In genomic region chr2:218870984-218871344, GRCh38 we compare ENCODE assay signal across 13 cellular contexts. TPM values are rescaled to one million over a fixed set of nuclear protein-coding genes. Genes with fewer than 3 reads are reported as not detected.
A peak's percentile ranks its signal among the peaks of the same experiment; 100 is the strongest.
DNase-seq lines count a peak whose midpoint lies in the region; ATAC-seq and TF ChIP-seq lines count a peak whose summit lies in the region.
"Had no signal": no experiment of that assay in that cellular context is flagged by ENCODE, and none has a peak within 500 bp of the region (broad histone marks: within the 10 kb centered on the region; RNA-seq: fewer than 3 reads in every experiment).

No MANE protein-coding gene starts in this region.

- no peak overlapping the region for H2BK12ac ChIP-seq in H9 (ENCODE audit: insufficient read length, low read depth, low read length)

- no peak for ATAC-seq in CD4-positive, CD25-positive, alpha-beta regulatory T cell (ENCODE audit: low read depth in 2 of 2)
- peak; percentile 5 for ATAC-seq in activated T-helper 17 cell treated with anti-CD3 and anti-CD28 coated beads, Interleukin-2, amount 50 U/mL, for 72 hours (replicated peaks)
- peak in 1 of 2 donors; percentile 9 for ATAC-seq in naive thymus-derived CD8-positive, alpha-beta T cell
- ATAC-seq in HG02884 (IDR thresholded peaks at IDR 0.05; ENCODE audit: unreplicated experiment) (no peak), HG02970 (IDR thresholded peaks at IDR 0.05; ENCODE audit: low FRiP score, unreplicated experiment) (no peak), SK-N-SH treated with all-trans-retinoic acid at 6 μM for 48 hours (no peak)
- ATAC-seq: body of pancreas had no signal

- H2BK120ac ChIP-seq in H9 (ENCODE audit: low read depth, low read length, poor library complexity, severe bottlenecking), result no peak overlapping the region

- no peaks in the 10 kb centered on the region for H3K36me3 Mint-ChIP-seq in CD4-positive, CD25-positive, alpha-beta regulatory T cell
- H3K36me3 Mint-ChIP-seq in H9 (ENCODE audit: insufficient read depth in 1 of 3, low read depth in 3 of 3), result no peaks in the 10 kb centered on the region; a peak in 1 of 7 replicates
- peaks cover 7% of the 10 kb centered on the region for H3K36me3 Mint-ChIP-seq in activated T-helper 17 cell treated with anti-CD3 and anti-CD28 coated beads, Interleukin-2, amount 50 U/mL, for 72 hours (ENCODE audit: low read depth)
- H3K36me3 Mint-ChIP-seq in naive thymus-derived CD8-positive, alpha-beta T cell, result peaks cover 0 to 3% (median 0%) of the 10 kb centered on the region in 3 donors

- no peak overlapping the region for H4K91ac ChIP-seq in H9 (ENCODE audit: insufficient read length, low read depth, low read length)

- no peaks in the 10 kb centered on the region for H3K79me2 ChIP-seq in H9 (ENCODE audit: insufficient read depth, low read length)

- no peak overlapping the region for H3K4ac ChIP-seq in H9 (ENCODE audit: low read depth, low read length)

- no peak overlapping the region for H3K9ac ChIP-seq in H9 (ENCODE audit: extremely low read depth, insufficient read length, low read length)

- H2AFZ ChIP-seq in H9 (ENCODE audit: low read length), result no peak overlapping the region

- H3K4me3 ChIP-seq in CD4-positive, CD25-positive, alpha-beta regulatory T cell (ENCODE audit: low read depth, low read length), result no peak overlapping the region
- H3K4me3 ChIP-seq: body of pancreas, SJSA1 had no signal

- H3K23me2 ChIP-seq in H9 (ENCODE audit: insufficient read length, low read depth, low read length, poor library complexity, severe bottlenecking), result peaks cover 2% of the 10 kb centered on the region

- peaks cover 66% of the 10 kb centered on the region for H3K27me3 Mint-ChIP-seq in CD4-positive, CD25-positive, alpha-beta regulatory T cell
- H3K27me3 Mint-ChIP-seq in H9 (ENCODE audit: low read depth), result peaks cover 98% of the 10 kb centered on the region
- H3K27me3 Mint-ChIP-seq in activated T-helper 17 cell treated with anti-CD3 and anti-CD28 coated beads, Interleukin-2, amount 50 U/mL, for 72 hours, result peaks cover 45% of the 10 kb centered on the region
- H3K27me3 Mint-ChIP-seq in naive thymus-derived CD8-positive, alpha-beta T cell, result peaks cover 14 to 53% (median 24%) of the 10 kb centered on the region in 5 donors

- POLR2A ChIA-PET in naive thymus-derived CD8-positive, alpha-beta T cell (lab: Charles Lee), result interaction anchor here (0.6 to 1.5 kb wide), 5 partner anchors 9 to 53 kb away, joined by 3 to 6 read pairs (median 3); no protein-coding TSS in a partner anchor

- peaks cover 0 to 3% (median 0%) of the 10 kb centered on the region in 7 donors for H3K9me3 Mint-ChIP-seq in CD4-positive, CD25-positive, alpha-beta regulatory T cell
- peaks cover 2 to 3% of the 10 kb centered on the region in 2 experiments; a peak in 4 of 5 replicates for H3K9me3 Mint-ChIP-seq in H9
- no peaks in the 10 kb centered on the region for H3K9me3 Mint-ChIP-seq in activated T-helper 17 cell treated with anti-CD3 and anti-CD28 coated beads, Interleukin-2, amount 50 U/mL, for 72 hours
- peaks cover 0 to 2% (median 0%) of the 10 kb centered on the region in 9 donors for H3K9me3 Mint-ChIP-seq in naive thymus-derived CD8-positive, alpha-beta T cell

- DNase-seq in CD4-positive, CD25-positive, alpha-beta regulatory T cell, result peak in 1 of 3 donors; percentile 35
- DNase-seq in H9 (no peak), OCI-M1 (lab: John Stamatoyannopoulos, UW) (no peak)
- no peak for DNase-seq in naive thymus-derived CD8-positive, alpha-beta T cell
- DNase-seq: body of pancreas, DMS 273 treated with DMSO at 0.1 percent for 48 hours, left cardiac atrium had no signal

- H3K14ac ChIP-seq in H9 (ENCODE audit: insufficient read depth, low read length), result no peak overlapping the region; the same call in 1 of the 2 replicates

- peak overlapping the region; percentile 4 for H3K4me2 ChIP-seq in H9 (ENCODE audit: insufficient read depth, insufficient read length, low read length)

- H4K8ac ChIP-seq in H9 (replicated peaks; ENCODE audit: insufficient read length, low read depth, low read length), result no peak overlapping the region

- H3K4me1 ChIP-seq in CD4-positive, CD25-positive, alpha-beta regulatory T cell (ENCODE audit: control insufficient read depth, insufficient read depth, low read length, poor library complexity, severe bottlenecking), result peaks cover 32% of the 10 kb centered on the region
- no peaks in the 10 kb centered on the region for H3K4me1 ChIP-seq in H9 (ENCODE audit: insufficient read depth, low read length)
- H3K4me1 ChIP-seq: SJSA1 had no signal

- no peaks in the 10 kb centered on the region for H3K9me3 ChIP-seq in CD4-positive, CD25-positive, alpha-beta regulatory T cell (ENCODE audit: control insufficient read depth in 2 of 2, low read length in 2 of 2)
- H3K9me3 ChIP-seq in H9 (ENCODE audit: control insufficient read depth, low read depth, low read length), result no peaks in the 10 kb centered on the region
- H3K9me3 ChIP-seq: body of pancreas, SJSA1 had no signal

- no peak overlapping the region for H3K27ac ChIP-seq in CD4-positive, CD25-positive, alpha-beta regulatory T cell (ENCODE audit: insufficient read depth, low read length, poor library complexity, severe bottlenecking)
- H3K27ac ChIP-seq in H9 (ENCODE audit: insufficient read length, low read depth, low read length), result no peak overlapping the region
- H3K27ac ChIP-seq: body of pancreas, SJSA1 had no signal

- no peak overlapping the region for H3T11ph ChIP-seq in H9 (ENCODE audit: low read length)

- H3K4me3 Mint-ChIP-seq in CD4-positive, CD25-positive, alpha-beta regulatory T cell, result peak overlapping the region; percentile 79 to 86 (median 80)
- no peak overlapping the region; a peak in 1 of 5 replicates for H3K4me3 Mint-ChIP-seq in H9
- peak overlapping the region; percentile 81 for H3K4me3 Mint-ChIP-seq in activated T-helper 17 cell treated with anti-CD3 and anti-CD28 coated beads, Interleukin-2, amount 50 U/mL, for 72 hours
- peak overlapping the region; percentile 58 to 81 (median 71) for H3K4me3 Mint-ChIP-seq in naive thymus-derived CD8-positive, alpha-beta T cell

- no peak overlapping the region for H3K18ac ChIP-seq in H9 (ENCODE audit: insufficient read length, low read depth, low read length)

- H2BK5ac ChIP-seq in H9 (ENCODE audit: insufficient read length, low read length), result no peak overlapping the region

- H3K36me3 ChIP-seq in CD4-positive, CD25-positive, alpha-beta regulatory T cell (ENCODE audit: control insufficient read depth, insufficient read depth, low read length), result no peaks in the 10 kb centered on the region
- H3K36me3 ChIP-seq: SJSA1 had no signal

- H3K79me1 ChIP-seq in H9 (ENCODE audit: insufficient read depth, low read depth, low read length, poor library complexity, severe bottlenecking), result no peaks in the 10 kb centered on the region

- no peak overlapping the region for H2AK5ac ChIP-seq in H9 (ENCODE audit: insufficient read length, low read length)

- no peak for TF ChIP-seq CTCF in H9 (conservative IDR thresholded peaks at IDR 0.05)

- no peak overlapping the region for H2BK15ac ChIP-seq in H9 (ENCODE audit: low read depth, low read length)

- no peak overlapping the region for H2BK20ac ChIP-seq in H9 (ENCODE audit: low read depth, low read length, poor library complexity, severe bottlenecking)

- H3K56ac ChIP-seq in H9 (ENCODE audit: insufficient read length, low read depth, low read length), result no peak overlapping the region

- H3K27me3 ChIP-seq in CD4-positive, CD25-positive, alpha-beta regulatory T cell (ENCODE audit: control insufficient read depth, insufficient read depth, low read length), result peaks cover 15% of the 10 kb centered on the region
- H3K27me3 ChIP-seq in H9 (ENCODE audit: insufficient read depth, low read length), result peaks cover 96% of the 10 kb centered on the region

- H3K23ac ChIP-seq in H9 (ENCODE audit: insufficient read length, low read depth, low read length), result no peak overlapping the region

- H3K27ac Mint-ChIP-seq in CD4-positive, CD25-positive, alpha-beta regulatory T cell, result no peak overlapping the region
- no peak overlapping the region for H3K27ac Mint-ChIP-seq in H9
- no peak overlapping the region for H3K27ac Mint-ChIP-seq in activated T-helper 17 cell treated with anti-CD3 and anti-CD28 coated beads, Interleukin-2, amount 50 U/mL, for 72 hours
- H3K27ac Mint-ChIP-seq in naive thymus-derived CD8-positive, alpha-beta T cell, result peak overlapping the region in 1 of 10 donors; percentile 41

- H3K4me1 Mint-ChIP-seq in CD4-positive, CD25-positive, alpha-beta regulatory T cell, result peaks cover 4 to 25% (median 17%) of the 10 kb centered on the region in 4 donors
- H3K4me1 Mint-ChIP-seq in H9, result peaks cover 9 to 18% of the 10 kb centered on the region in 2 experiments
- H3K4me1 Mint-ChIP-seq in activated T-helper 17 cell treated with anti-CD3 and anti-CD28 coated beads, Interleukin-2, amount 50 U/mL, for 72 hours, result peaks cover 10% of the 10 kb centered on the region
- peaks cover 12 to 29% (median 26%) of the 10 kb centered on the region in 4 donors for H3K4me1 Mint-ChIP-seq in naive thymus-derived CD8-positive, alpha-beta T cell

- H4K5ac ChIP-seq in H9 (ENCODE audit: insufficient read length, low read depth, low read length), result no peak overlapping the region

- WGBS in H9 (ENCODE audit: extremely low coverage, insufficient read length, low lambda C conversion rate), result no CpG with 5 or more reads among the region's 18 CpGs

- H4K20me1 ChIP-seq in H9 (ENCODE audit: control insufficient read depth, insufficient read depth, insufficient read length), result no peaks in the 10 kb centered on the region

RNA-seq across cellular contexts. Expression of gene WNT10A, which starts 9.7 kb away (rescaled TPM):
- 10.8 TPM for total RNA-seq in CD4-positive, CD25-positive, alpha-beta regulatory T cell
- polyA plus RNA-seq in CD4-positive, CD25-positive, alpha-beta regulatory T cell, result 10 to 100 TPM in 1 of 4 donors, 1 to 10 TPM in 3; 6.3 to 11.0 (median 8.8) TPM
- not detected in 2 replicates for total RNA-seq in H9 (2021)
- total RNA-seq in activated T-helper 17 cell treated with anti-CD3 and anti-CD28 coated beads, Interleukin-2, amount 50 U/mL, for 72 hours, result 10 to 100 TPM in 1 of 2 donors, 1 to 10 TPM in 1; 1.0 to 49.8 TPM
- 1 to 10 TPM; 1.7 to 1.8 TPM for total RNA-seq in naive thymus-derived CD8-positive, alpha-beta T cell
- polyA plus RNA-seq in naive thymus-derived CD8-positive, alpha-beta T cell, result 1 to 10 TPM in 2 of 3 donors, under 1 TPM in 1; 0.53 to 1.2 (median 1.1) TPM
- total RNA-seq: pulmonary artery endothelial cell, SJSA1 had no signal

RNA-seq across cellular contexts. Expression of gene WNT6, which starts 11.4 kb away (rescaled TPM):
- total RNA-seq in CD4-positive, CD25-positive, alpha-beta regulatory T cell, result not detected
- not detected for polyA plus RNA-seq in CD4-positive, CD25-positive, alpha-beta regulatory T cell
- total RNA-seq in H9 (2021), result not detected in 2 replicates
- under 1 TPM in 1 of 2 donors, not detected in 1; 0.29 TPM for total RNA-seq in activated T-helper 17 cell treated with anti-CD3 and anti-CD28 coated beads, Interleukin-2, amount 50 U/mL, for 72 hours
- total RNA-seq in naive thymus-derived CD8-positive, alpha-beta T cell, result not detected
- under 1 TPM in 1 of 3 donors, not detected in 2; 0.08 TPM for polyA plus RNA-seq in naive thymus-derived CD8-positive, alpha-beta T cell
- total RNA-seq: pulmonary artery endothelial cell, SJSA1 had no signal

RNA-seq across cellular contexts. Expression of gene PRKAG3, which starts 39.4 kb away (rescaled TPM):
- not detected for total RNA-seq in CD4-positive, CD25-positive, alpha-beta regulatory T cell
- polyA plus RNA-seq in CD4-positive, CD25-positive, alpha-beta regulatory T cell, result not detected
- total RNA-seq in H9 (2021), result not detected in 2 replicates
- not detected for total RNA-seq in activated T-helper 17 cell treated with anti-CD3 and anti-CD28 coated beads, Interleukin-2, amount 50 U/mL, for 72 hours
- not detected for total RNA-seq in naive thymus-derived CD8-positive, alpha-beta T cell
- polyA plus RNA-seq in naive thymus-derived CD8-positive, alpha-beta T cell, result not detected
- total RNA-seq: body of pancreas, pulmonary artery endothelial cell, SJSA1 had no signal

Comparison
In these comparisons a context has a peak if more than half of its experiments do, and no peak if none do; other contexts are left out.
1. H3K4me3 Mint-ChIP-seq: peak in CD4-positive, CD25-positive, alpha-beta regulatory T cell (4 of 4), activated T-helper 17 cell treated with anti-CD3 and anti-CD28 coated beads, Interleukin-2, amount 50 U/mL, for 72 hours (single experiment) and naive thymus-derived CD8-positive, alpha-beta T cell (10 of 10); none in H9 (0 of 2).